ENCODE assay signal across 14 cellular contexts in genomic region chr4:21879187-21879586, GRCh38.
DNase-seq lines count a peak whose midpoint lies in the region; ATAC-seq and TF ChIP-seq lines count a peak whose summit lies in the region.
"Had no signal": no experiment of that assay in that cellular context is flagged by ENCODE, and none has a peak within 500 bp of the region (broad histone marks: within the 10 kb centered on the region; RNA-seq: fewer than 3 reads in every experiment).

No MANE protein-coding gene starts in this region.

- intact Hi-C loops in HCT116 (cut with micrococcal nuclease), result no loop called here

- DNase-seq in COLO829 (ENCODE audit: low spot score), result peak; percentile 1
- DNase-seq in HCT116 (ENCODE audit: low read depth, low spot score), result no peak
- peak; percentile 68 for DNase-seq in WTC11 (ENCODE audit: low spot score)
- peak; percentile 33 for DNase-seq in iPS DF 4.7 (ENCODE audit: extremely low read depth, low spot score)
- DNase-seq in hippocampal formation (lab: John Stamatoyannopoulos, UW), result no peak
- DNase-seq in naive thymus-derived CD8-positive, alpha-beta T cell, result no peak
- DNase-seq: activated B cell treated with CpG ODN at 0.5 μM for 24 hours, DND-41, NCI-H2171 treated with DMSO at 0.1 percent for 48 hours, Peyer's patch, sigmoid colon had no signal

- no peaks in the 10 kb centered on the region for H3K79me2 ChIP-seq in HCT116 (ENCODE audit: insufficient read depth, low read length)

- no peaks in the 10 kb centered on the region for H4K20me1 ChIP-seq in HCT116 (ENCODE audit: insufficient read depth)

- TF ChIP-seq CTCF in HCT116 (IDR thresholded peaks at IDR 0.05 in 2 of 3, conservative IDR thresholded peaks at IDR 0.05 in 1 of 3; ENCODE audit: borderline replicate concordance in 1 of 3, insufficient read depth in 1 of 3, low read depth in 2 of 3, low read length in 2 of 3), result peak in 1 of 3 experiments; percentile 16; a peak in 1 of 6 replicates
- TF ChIP-seq CTCF in WTC11 (IDR thresholded peaks at IDR 0.05), result no peak

- CTCF ChIA-PET in HCT116 (lab: Charles Lee) (no interaction called here), WTC11 (lab: Charles Lee) (no interaction called here)

- H2AFZ ChIP-seq in HCT116 (ENCODE audit: low read depth, low read length, poor library complexity, severe bottlenecking), result no peak overlapping the region

- H3K4me1 ChIP-seq in HCT116 (ENCODE audit: control insufficient read depth in 1 of 2, insufficient read depth in 2 of 2, low read length in 2 of 2), result no peaks in the 10 kb centered on the region
- H3K4me1 ChIP-seq: Peyer's patch, sigmoid colon had no signal

- POLR2A ChIA-PET in HCT116 (lab: Charles Lee) (no interaction called here), WTC11 (lab: Charles Lee) (no interaction called here)
- POLR2A ChIA-PET in naive thymus-derived CD8-positive, alpha-beta T cell (lab: Charles Lee), result no interaction called here

- no peak for TF ChIP-seq RAD21 in HCT116 (IDR thresholded peaks at IDR 0.05; ENCODE audit: low read depth)

- H3K36me3 Mint-ChIP-seq in WTC11, result no peaks in the 10 kb centered on the region
- no peaks in the 10 kb centered on the region for H3K36me3 Mint-ChIP-seq in naive thymus-derived CD8-positive, alpha-beta T cell

- no peak overlapping the region for H3K4me3 Mint-ChIP-seq in WTC11
- no peak overlapping the region for H3K4me3 Mint-ChIP-seq in naive thymus-derived CD8-positive, alpha-beta T cell
- H3K4me3 Mint-ChIP-seq: activated B cell treated with CpG ODN at 0.5 μM for 24 hours had no signal

- no peak overlapping the region for H3K4me2 ChIP-seq in HCT116 (ENCODE audit: low read length)

- TF ChIP-seq POLR2A in HCT116 (IDR thresholded peaks at IDR 0.05; ENCODE audit: borderline replicate concordance, extremely low read depth, insufficient read depth, insufficient read length), result no peak

- H3K27ac Mint-ChIP-seq in WTC11, result no peak overlapping the region
- no peak overlapping the region for H3K27ac Mint-ChIP-seq in naive thymus-derived CD8-positive, alpha-beta T cell
- H3K27ac Mint-ChIP-seq: activated B cell treated with CpG ODN at 0.5 μM for 24 hours had no signal

- peaks cover 0 to 8% of the 10 kb centered on the region in 2 experiments; a peak in 1 of 4 replicates for H3K9me3 ChIP-seq in HCT116 (ENCODE audit: control insufficient read depth in 1 of 2, insufficient read depth in 1 of 2, low read depth in 1 of 2, low read length in 2 of 2)
- H3K9me3 ChIP-seq: Peyer's patch, sigmoid colon had no signal

- no peaks in the 10 kb centered on the region for H3K27me3 ChIP-seq in HCT116 (ENCODE audit: insufficient read depth, low read length)
- H3K27me3 ChIP-seq: Peyer's patch, sigmoid colon had no signal

- no peaks in the 10 kb centered on the region for H3K27me3 Mint-ChIP-seq in WTC11 (ENCODE audit: low read depth)
- no peaks in the 10 kb centered on the region for H3K27me3 Mint-ChIP-seq in naive thymus-derived CD8-positive, alpha-beta T cell
- H3K27me3 Mint-ChIP-seq: activated B cell treated with CpG ODN at 0.5 μM for 24 hours had no signal

- BruUV-seq in HCT116 (replicated peaks; lab: Mats Ljungman, UMichigan), result no TSS peak

- H3K9ac ChIP-seq in HCT116 (ENCODE audit: low read length), result no peak overlapping the region

- 0 out of 2 replicates have a peak, but pooled peaks cover 5% of the 10 kb centered on the region for H3K4me1 Mint-ChIP-seq in WTC11
- peaks cover 0 to 2% (median 0%) of the 10 kb centered on the region in 4 donors for H3K4me1 Mint-ChIP-seq in naive thymus-derived CD8-positive, alpha-beta T cell
- H3K4me1 Mint-ChIP-seq: activated B cell treated with CpG ODN at 0.5 μM for 24 hours had no signal

- H3K9me2 ChIP-seq in HCT116 (ENCODE audit: insufficient read depth), result no peaks in the 10 kb centered on the region

- H3K36me3 ChIP-seq in HCT116 (ENCODE audit: control insufficient read depth in 1 of 2, insufficient read depth in 2 of 2, low read length in 2 of 2), result no peaks in the 10 kb centered on the region
- H3K36me3 ChIP-seq: Peyer's patch, sigmoid colon had no signal

- H3K4me3 ChIP-seq in HCT116 (replicated peaks in 1 of 2; ENCODE audit: low read depth in 1 of 2, low read length in 2 of 2), result no peak overlapping the region
- H3K4me3 ChIP-seq: K562, Peyer's patch, sigmoid colon had no signal

- no peak overlapping the region for H3K27ac ChIP-seq in HCT116 (ENCODE audit: low read depth, low read length)
- H3K27ac ChIP-seq: Peyer's patch, sigmoid colon had no signal

- peak; percentile 54 for ATAC-seq in HCT116
- peak; percentile 98 for ATAC-seq in WTC11
- ATAC-seq in GM19328 (IDR thresholded peaks at IDR 0.05; ENCODE audit: unreplicated experiment), result no peak
- no peak for ATAC-seq in naive thymus-derived CD8-positive, alpha-beta T cell
- no peak for ATAC-seq in HG02798 (IDR thresholded peaks at IDR 0.05; ENCODE audit: poor library complexity, unreplicated experiment)
- ATAC-seq: K562 had no signal

- H3K9me3 Mint-ChIP-seq in WTC11, result peaks cover 1% of the 10 kb centered on the region
- peaks cover 0 to 15% (median 1%) of the 10 kb centered on the region in 9 donors for H3K9me3 Mint-ChIP-seq in naive thymus-derived CD8-positive, alpha-beta T cell

- RAD21 ChIA-PET in HCT116 (lab: Charles Lee; ENCODE audit: low non-redundant PET in 1 of 2, low total read pairs in 2 of 2, uncharacterized antibody in 2 of 2, unreplicated experiment in 2 of 2), result no interaction called here

TF ChIP-seq in HCT116, 20 proteins besides CTCF, POLR2A, EP300 and RAD21 (continues in another document):
- TF ChIP-seq SRF (IDR thresholded peaks at IDR 0.05; ENCODE audit: low read depth), result no peak
- TF ChIP-seq POLR2AphosphoS5 (IDR thresholded peaks at IDR 0.05; ENCODE audit: low read depth, low read length), result no peak
- TF ChIP-seq JUND (IDR thresholded peaks at IDR 0.05), result no peak
- no peak for TF ChIP-seq CBX3 (IDR thresholded peaks at IDR 0.05; ENCODE audit: low read depth)
- TF ChIP-seq, protein P1, sequence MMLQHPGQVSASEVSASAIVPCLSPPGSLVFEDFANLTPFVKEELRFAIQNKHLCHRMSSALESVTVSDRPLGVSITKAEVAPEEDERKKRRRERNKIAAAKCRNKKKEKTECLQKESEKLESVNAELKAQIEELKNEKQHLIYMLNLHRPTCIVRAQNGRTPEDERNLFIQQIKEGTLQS (IDR thresholded peaks at IDR 0.05), result no peak
- no peak for TF ChIP-seq SP1 (IDR thresholded peaks at IDR 0.05; ENCODE audit: low read depth)
- no peak for TF ChIP-seq ELF1 (IDR thresholded peaks at IDR 0.05; ENCODE audit: borderline replicate concordance, low read depth)
- TF ChIP-seq FOSL1 (IDR thresholded peaks at IDR 0.05; ENCODE audit: low read depth), result no peak
- no peak for TF ChIP-seq YY1 (IDR thresholded peaks at IDR 0.05; ENCODE audit: extremely low read depth, insufficient replicate concordance, low read depth, low read length)
- no peak for TF ChIP-seq ZBTB33 (IDR thresholded peaks at IDR 0.05; ENCODE audit: extremely low read depth, insufficient replicate concordance, low read length)
- no peak for TF ChIP-seq EGR1 (IDR thresholded peaks at IDR 0.05; ENCODE audit: low read depth)

TF ChIP-seq in WTC11, 78 proteins besides CTCF, POLR2A, EP300 and RAD21 (continues in another document):
- TF ChIP-seq, protein P2, sequence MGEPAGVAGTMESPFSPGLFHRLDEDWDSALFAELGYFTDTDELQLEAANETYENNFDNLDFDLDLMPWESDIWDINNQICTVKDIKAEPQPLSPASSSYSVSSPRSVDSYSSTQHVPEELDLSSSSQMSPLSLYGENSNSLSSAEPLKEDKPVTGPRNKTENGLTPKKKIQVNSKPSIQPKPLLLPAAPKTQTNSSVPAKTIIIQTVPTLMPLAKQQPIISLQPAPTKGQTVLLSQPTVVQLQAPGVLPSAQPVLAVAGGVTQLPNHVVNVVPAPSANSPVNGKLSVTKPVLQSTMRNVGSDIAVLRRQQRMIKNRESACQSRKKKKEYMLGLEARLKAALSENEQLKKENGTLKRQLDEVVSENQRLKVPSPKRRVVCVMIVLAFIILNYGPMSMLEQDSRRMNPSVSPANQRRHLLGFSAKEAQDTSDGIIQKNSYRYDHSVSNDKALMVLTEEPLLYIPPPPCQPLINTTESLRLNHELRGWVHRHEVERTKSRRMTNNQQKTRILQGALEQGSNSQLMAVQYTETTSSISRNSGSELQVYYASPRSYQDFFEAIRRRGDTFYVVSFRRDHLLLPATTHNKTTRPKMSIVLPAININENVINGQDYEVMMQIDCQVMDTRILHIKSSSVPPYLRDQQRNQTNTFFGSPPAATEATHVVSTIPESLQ (CRISPR knock-in tag; IDR thresholded peaks at IDR 0.05), result no peak
- TF ChIP-seq SMAD4 (CRISPR knock-in tag; IDR thresholded peaks at IDR 0.05), result no peak
- TF ChIP-seq, protein P3, sequence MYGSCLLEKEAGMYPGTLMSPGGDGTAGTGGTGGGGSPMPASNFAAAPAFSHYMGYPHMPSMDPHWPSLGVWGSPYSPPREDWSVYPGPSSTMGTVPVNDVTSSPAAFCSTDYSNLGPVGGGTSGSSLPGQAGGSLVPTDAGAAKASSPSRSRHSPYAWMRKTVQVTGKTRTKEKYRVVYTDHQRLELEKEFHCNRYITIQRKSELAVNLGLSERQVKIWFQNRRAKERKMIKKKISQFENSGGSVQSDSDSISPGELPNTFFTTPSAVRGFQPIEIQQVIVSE (CRISPR knock-in tag; IDR thresholded peaks at IDR 0.05; ENCODE audit: borderline replicate concordance), result no peak
- no peak for TF ChIP-seq MYBL2 (CRISPR knock-in tag; IDR thresholded peaks at IDR 0.05)
- no peak for TF ChIP-seq ZNF219 (CRISPR knock-in tag; IDR thresholded peaks at IDR 0.05; ENCODE audit: borderline replicate concordance)
- TF ChIP-seq IRF1 (CRISPR knock-in tag; IDR thresholded peaks at IDR 0.05), result no peak
- TF ChIP-seq ZNF512 (CRISPR knock-in tag; IDR thresholded peaks at IDR 0.05; ENCODE audit: borderline replicate concordance), result no peak

Comparison
In these comparisons a context has a peak if more than half of its experiments do, and no peak if none do; other contexts are left out.
1. DNase-seq: peak in COLO829 (single experiment), WTC11 (single experiment) and iPS DF 4.7 (single experiment); none in HCT116 (single experiment), hippocampal formation (0 of 2) and naive thymus-derived CD8-positive, alpha-beta T cell (0 of 10).
2. ATAC-seq: peak in HCT116 (single experiment) and WTC11 (single experiment); none in GM19328 (single experiment), naive thymus-derived CD8-positive, alpha-beta T cell (0 of 2) and HG02798 (single experiment).